16 cellular contexts compared by ENCODE assay signal in the genomic region with DNA sequence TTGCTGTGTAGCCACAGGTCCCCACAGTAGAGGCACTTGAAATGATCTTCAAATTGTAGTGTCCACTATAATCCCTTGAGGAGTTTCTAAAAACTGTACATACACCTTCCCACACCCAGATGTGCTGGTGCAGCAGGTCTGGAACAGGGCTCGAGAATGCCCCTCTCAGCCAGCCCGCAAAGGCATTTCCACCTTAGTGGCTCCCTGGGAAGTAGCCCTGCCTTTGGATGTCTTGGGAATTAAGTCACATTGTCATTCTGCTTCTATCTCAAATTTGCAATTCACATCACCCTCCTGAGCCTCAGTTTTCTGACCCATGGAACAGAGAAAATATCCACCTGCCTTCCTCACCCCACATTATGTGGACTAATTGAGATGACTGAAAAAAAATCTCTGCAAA. TPM values are rescaled to one million over a fixed set of nuclear protein-coding genes. Genes with fewer than 3 reads are reported as not detected.
DNase-seq lines count a peak whose midpoint lies in the region; ATAC-seq and TF ChIP-seq lines count a peak whose summit lies in the region.
"Had no signal": no experiment of that assay in that cellular context is flagged by ENCODE, and none has a peak within 500 bp of the region (broad histone marks: within the 10 kb centered on the region; RNA-seq: fewer than 3 reads in every experiment).

No MANE protein-coding gene starts in this region.

- DNase-seq in endodermal cell = peak; percentile 74
- peak; percentile 56 for DNase-seq in iPS-NIHi7 (ENCODE audit: extremely low spot score)
- no peak for DNase-seq in NCI-H748 treated with DMSO at 0.1 percent for 48 hours (lab: John Stamatoyannopoulos, UW)
- DNase-seq in effector CD4-positive, alpha-beta T cell = no peak
- DNase-seq: CD4-positive, CD25-positive, alpha-beta regulatory T cell; DMS79; GOT3; KG1 had no signal

- H3K4me3 Mint-ChIP-seq in endodermal cell = no peak overlapping the region
- H3K4me3 Mint-ChIP-seq: CD4-positive, CD25-positive, alpha-beta regulatory T cell; IgD-negative memory B cell had no signal

- peaks cover 4% of the 10 kb centered on the region for H3K27me3 Mint-ChIP-seq in endodermal cell (ENCODE audit: insufficient read depth)

- H3K4me1 Mint-ChIP-seq in endodermal cell = peaks cover 5% of the 10 kb centered on the region
- H3K4me1 Mint-ChIP-seq: CD4-positive, CD25-positive, alpha-beta regulatory T cell had no signal

- H3K27ac ChIP-seq in BLaER1 = 0 out of 2 replicates have a peak overlapping the region, but pooled peaks have one; percentile 13
- peak overlapping the region; percentile 40 for H3K27ac ChIP-seq in HUES48 (ENCODE audit: low read depth, low read length)
- H3K27ac ChIP-seq in endodermal cell (ENCODE audit: low read depth, low read length) = no peak overlapping the region
- H3K27ac ChIP-seq: 22Rv1 had no signal

- peak overlapping the region; percentile 73 for H3K4me2 ChIP-seq in BLaER1

- no peak overlapping the region for H3K9ac ChIP-seq in BLaER1
- H3K9ac ChIP-seq in HUES48 (ENCODE audit: low read depth, low read length) = no peak overlapping the region
- no peak overlapping the region for H3K9ac ChIP-seq in endodermal cell (ENCODE audit: extremely low read depth, low read length, poor library complexity, severe bottlenecking)

- H3K36me3 Mint-ChIP-seq in endodermal cell (ENCODE audit: low read depth) = no peaks in the 10 kb centered on the region
- H3K36me3 Mint-ChIP-seq: CD4-positive, CD25-positive, alpha-beta regulatory T cell; IgD-negative memory B cell had no signal

- H3K27me3 ChIP-seq in BLaER1 (no peaks in the 10 kb centered on the region), HUES48 (ENCODE audit: control insufficient read depth, insufficient read depth, low read length) (no peaks in the 10 kb centered on the region), endodermal cell (ENCODE audit: control insufficient read depth, insufficient read depth, low read length, poor library complexity, severe bottlenecking) (peaks cover 11% of the 10 kb centered on the region)

- H4K20me1 ChIP-seq in BLaER1 = no peaks in the 10 kb centered on the region

- no peak overlapping the region for H3K4me3 ChIP-seq in BLaER1
- no peak overlapping the region for H3K4me3 ChIP-seq in HUES48 (ENCODE audit: low read depth, low read length)
- no peak overlapping the region for H3K4me3 ChIP-seq in endodermal cell (ENCODE audit: low read length)
- H3K4me3 ChIP-seq: GM12878 had no signal

- WGBS in endodermal cell (ENCODE audit: insufficient coverage in 1 of 2, insufficient read length in 1 of 2), 2 experiments = 54% methylated on average over 2 of the region's 2 CpGs; no CpG with 5 or more reads in 1 of the 2 experiments

- no peaks in the 10 kb centered on the region for H3K9me3 ChIP-seq in BLaER1
- no peaks in the 10 kb centered on the region for H3K9me3 ChIP-seq in HUES48 (ENCODE audit: control insufficient read depth, insufficient read depth, low read length)
- H3K9me3 ChIP-seq in endodermal cell (ENCODE audit: control insufficient read depth, low read length) = peaks cover 3% of the 10 kb centered on the region

- no peak overlapping the region for H3K27ac Mint-ChIP-seq in endodermal cell
- H3K27ac Mint-ChIP-seq: IgD-negative memory B cell had no signal

- no peak for ATAC-seq in GM21576 (IDR thresholded peaks at IDR 0.05; ENCODE audit: unreplicated experiment)
- ATAC-seq: GM12878, HCT116 had no signal

- H3K4me1 ChIP-seq in BLaER1 (peaks cover 30% of the 10 kb centered on the region), HUES48 (ENCODE audit: control insufficient read depth, insufficient read depth, low read length) (peaks cover 26% of the 10 kb centered on the region), endodermal cell (ENCODE audit: control insufficient read depth, insufficient read depth, low read length) (no peaks in the 10 kb centered on the region)

- H3K36me3 ChIP-seq in BLaER1 (no peaks in the 10 kb centered on the region), HUES48 (ENCODE audit: control insufficient read depth, insufficient read depth, low read length) (no peaks in the 10 kb centered on the region), endodermal cell (ENCODE audit: control insufficient read depth, insufficient read depth, low read length) (no peaks in the 10 kb centered on the region)

- no peak for TF ChIP-seq CTCF in endodermal cell (conservative IDR thresholded peaks at IDR 0.05)

- peaks cover 10% of the 10 kb centered on the region for H3K9me3 Mint-ChIP-seq in endodermal cell
- H3K9me3 Mint-ChIP-seq: CD4-positive, CD25-positive, alpha-beta regulatory T cell; IgD-negative memory B cell had no signal

RNA-seq across cellular contexts. Expression of a gene that starts 44.3 kb away (rescaled TPM):
- total RNA-seq in endodermal cell = 10 to 100 TPM; 71.9 to 73.3 TPM
- polyA plus RNA-seq in endodermal cell (2013, experiment 1 of 2) = 56.9 TPM
- polyA plus RNA-seq in endodermal cell (2013, experiment 2 of 2) = 50.0 TPM
- total RNA-seq: CD4-positive, CD25-positive, alpha-beta regulatory T cell; HT-29 had no signal

Comparison
In these comparisons a context has a peak if more than half of its experiments do, and no peak if none do; other contexts are left out.
1. DNase-seq: peak in endodermal cell (single experiment) and iPS-NIHi7 (single experiment); none in NCI-H748 treated with DMSO at 0.1 percent for 48 hours (single experiment) and effector CD4-positive, alpha-beta T cell (single experiment).